Comparison of ENCODE assay signal across 11 cellular contexts in genomic region chr18:62788891-62789290, GRCh38.
A peak's percentile ranks its signal among the peaks of the same experiment; 100 is the strongest.
DNase-seq lines count a peak whose midpoint lies in the region; ATAC-seq and TF ChIP-seq lines count a peak whose summit lies in the region.
"Had no signal": no experiment of that assay in that cellular context is flagged by ENCODE, and none has a peak within 500 bp of the region (broad histone marks: within the 10 kb centered on the region; RNA-seq: fewer than 3 reads in every experiment).

No MANE protein-coding gene starts in this region.

- no peak for TF ChIP-seq CTCF in Loucy (conservative IDR thresholded peaks at IDR 0.05; ENCODE audit: low read length)

- CTCF ChIA-PET in naive thymus-derived CD4-positive, alpha-beta T cell (lab: Charles Lee): no interaction called here

- peak overlapping the region; percentile 18 for H3K27ac ChIP-seq in angular gyrus (ENCODE audit: low read depth, low read length)
- no peak overlapping the region for H3K27ac ChIP-seq in naive thymus-derived CD4-positive, alpha-beta T cell (ENCODE audit: low read depth, low read length)
- H3K27ac ChIP-seq: adrenal gland had no signal

- H3K9me3 ChIP-seq in Loucy (ENCODE audit: insufficient read depth, low read depth, low read length): no peaks in the 10 kb centered on the region
- H3K9me3 ChIP-seq in naive thymus-derived CD4-positive, alpha-beta T cell (ENCODE audit: control insufficient read depth in 2 of 3, low read length in 3 of 3): no peaks in the 10 kb centered on the region
- H3K9me3 ChIP-seq: adrenal gland had no signal

- peaks cover 0 to 2% (median 0%) of the 10 kb centered on the region in 5 donors for H3K36me3 Mint-ChIP-seq in naive thymus-derived CD4-positive, alpha-beta T cell

- no peaks in the 10 kb centered on the region for H3K36me3 ChIP-seq in Loucy (ENCODE audit: insufficient read depth, low read length)
- H3K36me3 ChIP-seq in naive thymus-derived CD4-positive, alpha-beta T cell (ENCODE audit: control insufficient read depth in 2 of 3, insufficient read depth in 3 of 3, low read length in 3 of 3): no peaks in the 10 kb centered on the region
- H3K36me3 ChIP-seq: adrenal gland had no signal

- intact Hi-C loops in naive thymus-derived CD4-positive, alpha-beta T cell (cut with micrococcal nuclease): no loop called here

- POLR2A ChIA-PET in naive thymus-derived CD4-positive, alpha-beta T cell (lab: Charles Lee): no interaction called here

- no peaks in the 10 kb centered on the region for H3K9me3 Mint-ChIP-seq in naive thymus-derived CD4-positive, alpha-beta T cell
- H3K9me3 Mint-ChIP-seq: stimulated activated naive CD8-positive, alpha-beta T cell treated with anti-CD3 and anti-CD28 coated beads, Interleukin-15, amount 100 ng/mL, for 72 hours had no signal

- no peak overlapping the region for H3K9ac ChIP-seq in Loucy (ENCODE audit: low read depth, low read length, poor library complexity, severe bottlenecking)

- peaks cover 80% of the 10 kb centered on the region for H3K4me1 ChIP-seq in Loucy (ENCODE audit: insufficient read depth, low read length, poor library complexity, severe bottlenecking)
- peaks cover 0 to 10% of the 10 kb centered on the region in 2 donors for H3K4me1 ChIP-seq in naive thymus-derived CD4-positive, alpha-beta T cell (ENCODE audit: control insufficient read depth in 2 of 2, insufficient read depth in 2 of 2, low read length in 2 of 2)

- peaks cover 9% of the 10 kb centered on the region; the same call in 1 of the 2 replicates for H3F3A ChIP-seq in Loucy (ENCODE audit: low read depth)

- no peak overlapping the region for H3K27ac Mint-ChIP-seq in naive thymus-derived CD4-positive, alpha-beta T cell
- H3K27ac Mint-ChIP-seq: stimulated activated naive CD8-positive, alpha-beta T cell treated with anti-CD3 and anti-CD28 coated beads, Interleukin-15, amount 100 ng/mL, for 72 hours had no signal

- peak; percentile 47 for ATAC-seq in naive thymus-derived CD4-positive, alpha-beta T cell
- no peak for ATAC-seq in HG02610 (IDR thresholded peaks at IDR 0.05; ENCODE audit: unreplicated experiment)
- no peak for ATAC-seq in HG02870 (IDR thresholded peaks at IDR 0.05; ENCODE audit: unreplicated experiment)
- ATAC-seq: K562; stimulated activated naive CD8-positive, alpha-beta T cell treated with anti-CD3 and anti-CD28 coated beads, Interleukin-15, amount 100 ng/mL, for 72 hours had no signal

- H3K4me2 ChIP-seq in Loucy (ENCODE audit: low read depth, low read length, poor library complexity, severe bottlenecking): peak overlapping the region; percentile 82

- H3K4me3 Mint-ChIP-seq in naive thymus-derived CD4-positive, alpha-beta T cell: peak overlapping the region in 2 of 10 donors; percentile 9 to 17

- H3K4me3 ChIP-seq in Loucy (ENCODE audit: low read length, poor library complexity, severe bottlenecking): peak overlapping the region; percentile 63
- no peak overlapping the region for H3K4me3 ChIP-seq in naive thymus-derived CD4-positive, alpha-beta T cell (ENCODE audit: low read length)
- H3K4me3 ChIP-seq: adrenal gland, K562 had no signal

- H3K9me2 ChIP-seq in Loucy (replicated peaks; ENCODE audit: low read depth, low read length): no peaks in the 10 kb centered on the region

- H3K79me2 ChIP-seq in Loucy (ENCODE audit: insufficient read depth, low read length): peaks cover 87% of the 10 kb centered on the region

- H2AFZ ChIP-seq in Loucy (ENCODE audit: low read length): no peak overlapping the region

- DNase-seq in DMS53 (lab: John Stamatoyannopoulos, UW) (peak; percentile 62), activated gamma-delta T cell (lab: John Stamatoyannopoulos, UW) (no peak), SIG-M5 (lab: John Stamatoyannopoulos, UW) (no peak)
- DNase-seq in naive thymus-derived CD4-positive, alpha-beta T cell: peak in 5 of 9 donors; percentile 5 to 38 (median 12)
- DNase-seq: stimulated activated naive CD8-positive, alpha-beta T cell treated with anti-CD3 and anti-CD28 coated beads, Interleukin-15, amount 100 ng/mL, for 72 hours had no signal

- no peaks in the 10 kb centered on the region for H3K27me3 ChIP-seq in Loucy (ENCODE audit: insufficient read depth, low read length, poor library complexity, severe bottlenecking)
- no peaks in the 10 kb centered on the region for H3K27me3 ChIP-seq in naive thymus-derived CD4-positive, alpha-beta T cell (ENCODE audit: control insufficient read depth in 2 of 2, insufficient read depth in 2 of 2, low read length in 2 of 2)
- H3K27me3 ChIP-seq: adrenal gland had no signal

- H4K20me1 ChIP-seq in Loucy (ENCODE audit: insufficient read depth, low read length, poor library complexity, severe bottlenecking): peaks cover 59% of the 10 kb centered on the region

- H3K4me1 Mint-ChIP-seq in naive thymus-derived CD4-positive, alpha-beta T cell: peaks cover 30 to 63% (median 43%) of the 10 kb centered on the region in 7 donors

- no peaks in the 10 kb centered on the region for H3K27me3 Mint-ChIP-seq in naive thymus-derived CD4-positive, alpha-beta T cell

Comparison
In these comparisons a context has a peak if more than half of its experiments do, and no peak if none do; other contexts are left out.
1. DNase-seq: peak in DMS53 (single experiment) and naive thymus-derived CD4-positive, alpha-beta T cell (5 of 9); none in activated gamma-delta T cell (single experiment) and SIG-M5 (single experiment).